2 cellular contexts compared by ENCODE assay signal in the genomic region with DNA sequence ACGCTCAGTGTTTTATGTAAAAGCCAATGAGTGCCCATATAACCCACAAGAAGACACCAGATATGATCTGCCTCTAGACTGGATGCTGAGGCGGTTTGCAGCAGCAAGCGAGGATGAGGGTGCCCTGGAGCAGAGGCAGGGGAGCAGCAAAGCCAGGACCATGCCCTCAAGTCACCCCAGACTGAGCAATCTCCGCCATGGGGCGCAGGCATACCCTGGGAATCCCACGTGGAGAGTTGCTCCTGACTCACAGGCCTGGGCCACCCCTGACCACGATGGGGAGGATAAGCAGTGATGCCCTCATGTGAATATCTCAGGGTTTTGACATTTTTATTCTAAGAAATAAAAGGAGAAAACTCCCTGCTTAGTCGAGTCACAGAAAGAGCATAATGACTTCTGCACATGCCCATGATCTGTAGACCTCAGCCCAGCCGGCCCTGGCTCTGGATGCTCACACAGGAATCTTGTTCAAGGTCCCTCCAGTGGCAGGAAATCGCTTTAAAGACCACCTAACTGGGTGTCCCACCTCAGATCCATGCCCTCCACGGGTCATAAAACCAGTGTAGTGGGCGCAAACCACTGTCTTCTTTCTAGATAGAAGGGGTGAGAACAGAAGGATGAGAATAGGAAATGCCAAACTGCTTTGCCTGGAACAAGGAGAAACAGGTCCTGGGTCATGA.
TF ChIP-seq lines count a peak whose summit lies in the region.

No MANE protein-coding gene starts in this region.

TF ChIP-seq in IMR-90, 13 proteins besides CTCF, POLR2A, EP300 and RAD21:
- TF ChIP-seq RFX5 (IDR thresholded peaks at IDR 0.05; ENCODE audit: low read depth, low read length), result no peak
- no peak for TF ChIP-seq RCOR1 (IDR thresholded peaks at IDR 0.05; ENCODE audit: insufficient replicate concordance, low read length)
- no peak for TF ChIP-seq MAZ (IDR thresholded peaks at IDR 0.05; ENCODE audit: borderline replicate concordance, low read depth, low read length)
- TF ChIP-seq CEBPB (IDR thresholded peaks at IDR 0.05; ENCODE audit: low read depth, low read length), result no peak
- TF ChIP-seq FOS (IDR thresholded peaks at IDR 0.05; ENCODE audit: low read depth, low read length), result no peak
- TF ChIP-seq, protein P1, sequence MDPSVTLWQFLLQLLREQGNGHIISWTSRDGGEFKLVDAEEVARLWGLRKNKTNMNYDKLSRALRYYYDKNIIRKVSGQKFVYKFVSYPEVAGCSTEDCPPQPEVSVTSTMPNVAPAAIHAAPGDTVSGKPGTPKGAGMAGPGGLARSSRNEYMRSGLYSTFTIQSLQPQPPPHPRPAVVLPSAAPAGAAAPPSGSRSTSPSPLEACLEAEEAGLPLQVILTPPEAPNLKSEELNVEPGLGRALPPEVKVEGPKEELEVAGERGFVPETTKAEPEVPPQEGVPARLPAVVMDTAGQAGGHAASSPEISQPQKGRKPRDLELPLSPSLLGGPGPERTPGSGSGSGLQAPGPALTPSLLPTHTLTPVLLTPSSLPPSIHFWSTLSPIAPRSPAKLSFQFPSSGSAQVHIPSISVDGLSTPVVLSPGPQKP (IDR thresholded peaks at IDR 0.05; ENCODE audit: borderline replicate concordance, low read depth, low read length), result no peak
- TF ChIP-seq MXI1 (IDR thresholded peaks at IDR 0.05; ENCODE audit: borderline replicate concordance, low read depth, low read length), result no peak
- no peak for TF ChIP-seq MAFK (IDR thresholded peaks at IDR 0.05; ENCODE audit: low read depth, low read length)
- TF ChIP-seq CHD1 (IDR thresholded peaks at IDR 0.05; ENCODE audit: low read depth, low read length), result no peak
- no peak for TF ChIP-seq SMC3 (IDR thresholded peaks at IDR 0.05; ENCODE audit: low read depth, low read length)
- no peak for TF ChIP-seq BHLHE40 (IDR thresholded peaks at IDR 0.05; ENCODE audit: low read depth, low read length)
- TF ChIP-seq, protein P2, sequence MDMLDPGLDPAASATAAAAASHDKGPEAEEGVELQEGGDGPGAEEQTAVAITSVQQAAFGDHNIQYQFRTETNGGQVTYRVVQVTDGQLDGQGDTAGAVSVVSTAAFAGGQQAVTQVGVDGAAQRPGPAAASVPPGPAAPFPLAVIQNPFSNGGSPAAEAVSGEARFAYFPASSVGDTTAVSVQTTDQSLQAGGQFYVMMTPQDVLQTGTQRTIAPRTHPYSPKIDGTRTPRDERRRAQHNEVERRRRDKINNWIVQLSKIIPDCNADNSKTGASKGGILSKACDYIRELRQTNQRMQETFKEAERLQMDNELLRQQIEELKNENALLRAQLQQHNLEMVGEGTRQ (IDR thresholded peaks at IDR 0.05; ENCODE audit: low read depth, low read length), result no peak
- TF ChIP-seq NFE2L2 (IDR thresholded peaks at IDR 0.05; ENCODE audit: low read depth, low read length), result no peak

TF ChIP-seq in H1, 55 proteins besides CTCF, POLR2A, EP300 and RAD21:
- no peak for TF ChIP-seq ASH2L (IDR thresholded peaks at IDR 0.05; ENCODE audit: low read length)
- TF ChIP-seq SIN3A (conservative IDR thresholded peaks at IDR 0.05 in 1 of 2, IDR thresholded peaks at IDR 0.05 in 1 of 2; ENCODE audit: low read depth in 1 of 2, low read length in 2 of 2), result no peak
- TF ChIP-seq SP2 (IDR thresholded peaks at IDR 0.05; ENCODE audit: low read length), result no peak
